In genomic region chr5:178730940-178731265, GRCh38 we compare ENCODE assay signal across 8 cellular contexts. TPM values are rescaled to one million over a fixed set of nuclear protein-coding genes. Genes with fewer than 3 reads are reported as not detected.
DNase-seq lines count a peak whose midpoint lies in the region; ATAC-seq and TF ChIP-seq lines count a peak whose summit lies in the region.

No MANE protein-coding gene starts in this region.

- POLR2A ChIA-PET in T-cell (lab: Charles Lee): interaction anchor here in 1 of 2 donors (0.7 to 1.0 kb wide), 3 partner anchors 129 to 329 kb away, joined by 3 to 5 read pairs (median 4); partner anchors contain the start of genes ZNF354B and ZNF354C

- peak overlapping the region; percentile 70 to 77 (median 72) for H3K4me3 Mint-ChIP-seq in T-cell

- CTCF ChIA-PET in T-cell (lab: Charles Lee): interaction anchor here in 1 of 2 donors (0.6 to 2.4 kb wide), 7 partner anchors 123 to 829 kb away, joined by 3 to 38 read pairs (median 4); partner anchors contain the start of genes ZNF354B, ZNF354C and ZNF879

- no peaks in the 10 kb centered on the region for H3K79me2 ChIP-seq in fibroblast of lung (ENCODE audit: control insufficient read depth, insufficient read depth, low read length)

- no peak overlapping the region for H3K27ac ChIP-seq in fibroblast of lung (ENCODE audit: insufficient read depth, low read length)
- H3K27ac ChIP-seq in spleen: peak overlapping the region; percentile 2 to 95 (median 90)

- peaks cover 23% of the 10 kb centered on the region for H3K36me3 Mint-ChIP-seq in T-cell

- peak overlapping the region; percentile 24 to 82 for H3K27ac Mint-ChIP-seq in T-cell

- TF ChIP-seq CTCF in fibroblast of lung (conservative IDR thresholded peaks at IDR 0.05 in 1 of 2, IDR thresholded peaks at IDR 0.05 in 1 of 2; ENCODE audit: low read depth in 1 of 2, low read length in 2 of 2) (no peak), spleen (IDR thresholded peaks at IDR 0.05 in 8 of 11, conservative IDR thresholded peaks at IDR 0.05 in 3 of 11) (peak in 4 of 11 experiments; percentile 6 to 43 (median 31))

- no peak overlapping the region for H3K4me2 ChIP-seq in fibroblast of lung (ENCODE audit: extremely low read depth, insufficient read depth, low read length)

- peak overlapping the region; percentile 51 for H2AFZ ChIP-seq in fibroblast of lung (ENCODE audit: low read length)

- H3K36me3 ChIP-seq in fibroblast of lung (ENCODE audit: control insufficient read depth, insufficient read depth, low read length) (no peaks in the 10 kb centered on the region), spleen (peaks cover 0 to 27% (median 17%) of the 10 kb centered on the region in 6 donors)

- no peak for TF ChIP-seq POLR2A in spleen (IDR thresholded peaks at IDR 0.05)

- WGBS in spleen, 5 donors: 26 to 42% (median 28%) methylated on average over 10 of the region's 10 CpGs

- intact Hi-C loops in spleen (cut with DNase I; ENCODE audit: low total_unique reads): loop anchor here (10.0 kb wide), 1 partner anchor 124 kb away; the partner anchor contains the start of gene ZNF354B

- no peaks in the 10 kb centered on the region for H3K27me3 ChIP-seq in fibroblast of lung (ENCODE audit: control insufficient read depth, insufficient read depth, low read length)
- no peaks in the 10 kb centered on the region for H3K27me3 ChIP-seq in spleen (replicated peaks in 1 of 7)

- H3K9me3 Mint-ChIP-seq in T-cell: peaks cover 0 to 4% (median 2%) of the 10 kb centered on the region in 3 donors

- no peaks in the 10 kb centered on the region for H3K4me1 ChIP-seq in fibroblast of lung (ENCODE audit: control insufficient read depth, extremely low read depth, insufficient read depth, low read length)
- peaks cover 0 to 20% (median 9%) of the 10 kb centered on the region in 6 donors for H3K4me1 ChIP-seq in spleen

- H3K27me3 Mint-ChIP-seq in T-cell: no peaks in the 10 kb centered on the region

- H3K4me3 ChIP-seq in fibroblast of lung (replicated peaks in 1 of 4; ENCODE audit: control extremely low read depth in 1 of 4, insufficient read depth in 1 of 4, low read depth in 3 of 4, low read length in 4 of 4) (peak overlapping the region in 2 of 4 experiments; percentile 4 to 28), spleen (peak overlapping the region in 6 of 8 donors; percentile 84 to 96 (median 92))

- peak; percentile 1 for ATAC-seq in HG03175 (IDR thresholded peaks at IDR 0.05; ENCODE audit: unreplicated experiment)
- no peak for ATAC-seq in T-cell (replicated peaks in 1 of 4)
- ATAC-seq in GM18868 (IDR thresholded peaks at IDR 0.05; ENCODE audit: unreplicated experiment): no peak

- no peak overlapping the region for H3K9ac ChIP-seq in fibroblast of lung (ENCODE audit: insufficient read depth, low read length)

- no peaks in the 10 kb centered on the region for H4K20me1 ChIP-seq in fibroblast of lung (ENCODE audit: control insufficient read depth, extremely low read depth, insufficient read depth, low read length)

- DNase-seq in T-cell (peak in 3 of 34 experiments; percentile 4 to 13 (median 6)), fibroblast of lung (ENCODE audit: low read depth in 2 of 2) (no peak), spleen (no peak), GM03348 (ENCODE audit: low spot score) (no peak), NAMALWA (ENCODE audit: low spot score) (no peak), NCI-H1092 treated with DMSO at 0.1 percent for 48 hours (lab: John Stamatoyannopoulos, UW) (no peak)

- H3K4me1 Mint-ChIP-seq in T-cell: peaks cover 0 to 12% (median 7%) of the 10 kb centered on the region in 3 donors

- H3K9me3 ChIP-seq in fibroblast of lung (ENCODE audit: control insufficient read depth, insufficient read depth, low read depth, low read length) (no peaks in the 10 kb centered on the region), spleen (peaks cover 0 to 31% (median 6%) of the 10 kb centered on the region in 8 donors)

RNA-seq across cellular contexts. Expression of gene ZNF354A, which starts 0.4 kb away (rescaled TPM):
- total RNA-seq in T-cell (10 to 100 TPM; 10.9 to 20.4 (median 17.3) TPM), fibroblast of lung (8.5 and 9.2 TPM in 2 replicates), spleen (10 to 100 TPM; 13.7 to 28.7 (median 16.3) TPM)
- polyA plus RNA-seq in fibroblast of lung (5.4 and 7.6 TPM in 2 replicates), spleen (10 to 100 TPM in 2 of 3 donors, 1 to 10 TPM in 1; 9.0 to 11.6 (median 10.3) TPM)
- polyA plus RNA-seq in fibroblast of lung (2012): 4.1 and 5.2 TPM in 2 replicates
- polyA minus RNA-seq in fibroblast of lung (ENCODE audit: low replicate concordance): 0.59 and 1.9 TPM in 2 replicates
